ENCODE assay signal across 15 cellular contexts in genomic region chr4:143390764-143391163, GRCh38. TPM values are rescaled to one million over a fixed set of nuclear protein-coding genes. Genes with fewer than 3 reads are reported as not detected.
DNase-seq lines count a peak whose midpoint lies in the region; ATAC-seq, FAIRE-seq and TF ChIP-seq lines count a peak whose summit lies in the region.
"Had no signal": no experiment of that assay in that cellular context is flagged by ENCODE, and none has a peak within 500 bp of the region (broad histone marks: within the 10 kb centered on the region; RNA-seq: fewer than 3 reads in every experiment).

No MANE protein-coding gene starts in this region.

- H3K27ac ChIP-seq in caudate nucleus (ENCODE audit: low read depth, low read length) (peak overlapping the region; percentile 27), liver (ENCODE audit: low read depth in 1 of 2, low read length in 2 of 2) (no peak overlapping the region), thoracic aorta (peak overlapping the region; percentile 40 to 66)
- H3K27ac ChIP-seq: skin epidermis had no signal

- DNase-seq in caudate nucleus (lab: John Stamatoyannopoulos, UW) (no peak), thoracic aorta (ENCODE audit: low spot score) (no peak), H54 (ENCODE audit: insufficient read length, low spot score) (no peak)
- DNase-seq in activated effector memory CD4-positive, alpha-beta T cell treated with Interleukin-2 at 50 U/mL for 16 hours: no peak
- DNase-seq: activated effector memory CD4-positive, alpha-beta T cell treated with anti-CD3 and anti-CD28 coated beads, Interleukin-2, amount 50 U/mL, for 16 hours; cortex of kidney; DMS79 treated with DMSO at 0.1 percent for 48 hours; erythroblast; NCI-H1930; NCI-H510A had no signal

- TF ChIP-seq RAD21 in liver (IDR thresholded peaks at IDR 0.05): no peak

- H3K27me3 ChIP-seq in liver (ENCODE audit: control insufficient read depth in 4 of 4, insufficient read depth in 4 of 4, low read length in 3 of 4) (no peaks in the 10 kb centered on the region), thoracic aorta (replicated peaks; ENCODE audit: insufficient read depth) (no peaks in the 10 kb centered on the region)
- H3K27me3 ChIP-seq: ascending aorta had no signal

- H3K36me3 ChIP-seq in liver (ENCODE audit: control insufficient read depth in 4 of 4, insufficient read depth in 3 of 4, low read depth in 1 of 4, low read length in 3 of 4) (no peaks in the 10 kb centered on the region), thoracic aorta (no peaks in the 10 kb centered on the region)
- H3K36me3 ChIP-seq: ascending aorta had no signal

- no peaks in the 10 kb centered on the region for H3K9me3 ChIP-seq in liver (ENCODE audit: control insufficient read depth in 4 of 4, low read length in 3 of 4)
- no peaks in the 10 kb centered on the region for H3K9me3 ChIP-seq in thoracic aorta
- H3K9me3 ChIP-seq: ascending aorta had no signal

- H3K4me3 ChIP-seq in liver (ENCODE audit: low read depth in 1 of 3, low read length in 3 of 3) (no peak overlapping the region), thoracic aorta (no peak overlapping the region)
- H3K4me3 ChIP-seq: ascending aorta, skin epidermis had no signal

- TF ChIP-seq POLR2A in H54 (IDR thresholded peaks at IDR 0.05; ENCODE audit: low read depth, low read length): no peak

- TF ChIP-seq CTCF in liver (IDR thresholded peaks at IDR 0.05; ENCODE audit: low read depth, low read length, missing input control) (no peak), thoracic aorta (IDR thresholded peaks at IDR 0.05) (no peak)

- no peak for FAIRE-seq in H54 (lab: Jason Lieb, UNC)

- peak; percentile 51 for ATAC-seq in HG02678 (IDR thresholded peaks at IDR 0.05; ENCODE audit: unreplicated experiment)
- no peak for ATAC-seq in thoracic aorta (ENCODE audit: insufficient number of reproducible peaks, low FRiP score, low read depth)
- no peak for ATAC-seq in activated CD4-positive, CD25-positive, alpha-beta regulatory T cell treated with anti-CD3 and anti-CD28 coated beads, Interleukin-2, amount 50 U/mL, for 24 hours

- peaks cover 3 to 25% (median 10%) of the 10 kb centered on the region in 4 donors for H3K4me1 ChIP-seq in liver (ENCODE audit: control insufficient read depth in 4 of 4, insufficient read depth in 4 of 4, low read length in 3 of 4)
- H3K4me1 ChIP-seq in thoracic aorta (ENCODE audit: control insufficient read depth in 1 of 2, low read depth in 2 of 2): peaks cover 62 to 90% of the 10 kb centered on the region in 2 donors

- H3K9ac ChIP-seq in liver (ENCODE audit: low read depth in 1 of 2, low read length in 2 of 2): no peak overlapping the region

- WGBS in liver: 88% methylated on average over 3 of the region's 3 CpGs

TF ChIP-seq in liver, 16 proteins besides CTCF, POLR2A, EP300 and RAD21:
- peak; percentile 36 to 55 for TF ChIP-seq HNF4A (conservative IDR thresholded peaks at IDR 0.05)
- peak; percentile 26 for TF ChIP-seq HNF4G (IDR thresholded peaks at IDR 0.05)
- no peak for TF ChIP-seq RXRA (IDR thresholded peaks at IDR 0.05)
- no peak for TF ChIP-seq MAX (IDR thresholded peaks at IDR 0.05)

RNA-seq across cellular contexts. Expression of gene GAB1, which starts 54.1 kb away (rescaled TPM):
- total RNA-seq in liver: 10 to 100 TPM; 11.1 to 31.3 TPM
- polyA plus RNA-seq in liver: 1 to 10 TPM; 2.4 to 2.7 TPM
- 10 to 100 TPM; 48.3 to 77.3 TPM for total RNA-seq in thoracic aorta

Comparison
In these comparisons a context has a peak if more than half of its experiments do, and no peak if none do; other contexts are left out.
1. H3K27ac ChIP-seq: peak in caudate nucleus (single experiment) and thoracic aorta (2 of 2); none in liver (0 of 2).